In genomic region chr19:46303702-46304397, GRCh38 we compare ENCODE assay signal across 1 cellular context.
A peak's percentile ranks its signal among the peaks of the same experiment; 100 is the strongest.
TF ChIP-seq lines count a peak whose summit lies in the region.

No MANE protein-coding gene starts in this region.

TF ChIP-seq in HepG2, 621 proteins besides CTCF, POLR2A, EP300 and RAD21:
- TF ChIP-seq HNRNPH1 (optimal IDR thresholded peaks at IDR 0.05; ENCODE audit: low read depth, low read length), result no peak
- TF ChIP-seq KDM2A (CRISPR knock-in tag; IDR thresholded peaks at IDR 0.05; ENCODE audit: borderline replicate concordance, low read depth), result 0 out of 2 replicates have a peak, but pooled peaks have one; percentile 10
